11 cellular contexts compared by ENCODE assay signal in the genomic region with DNA sequence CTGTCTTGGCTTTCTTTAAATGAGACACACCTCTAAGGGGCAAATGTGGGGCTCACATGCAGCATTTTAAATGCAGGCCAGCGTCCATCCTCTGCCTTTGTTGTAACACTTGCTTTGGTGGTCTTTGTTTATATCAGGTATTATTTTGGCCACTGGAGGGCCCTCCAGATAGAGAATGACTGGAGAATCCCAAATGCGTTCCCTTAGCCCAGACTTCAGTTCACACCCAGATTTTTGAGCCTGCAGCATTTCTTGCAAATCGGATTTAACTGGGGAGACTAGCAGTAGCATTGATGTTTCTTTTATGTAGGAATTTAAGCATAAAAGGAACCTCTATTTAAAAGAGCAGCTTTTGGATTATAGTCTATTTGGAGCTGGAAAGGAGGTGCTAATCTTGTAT.
DNase-seq lines count a peak whose midpoint lies in the region; ATAC-seq and TF ChIP-seq lines count a peak whose summit lies in the region.
"Had no signal": no experiment of that assay in that cellular context is flagged by ENCODE, and none has a peak within 500 bp of the region (broad histone marks: within the 10 kb centered on the region; RNA-seq: fewer than 3 reads in every experiment).

No MANE protein-coding gene starts in this region.

- no peaks in the 10 kb centered on the region for H3K9me3 Mint-ChIP-seq in activated T-cell treated with anti-CD3 and anti-CD28 coated beads, Interleukin-2, amount 50 U/mL, for 24 hours

- H3K27ac Mint-ChIP-seq in activated T-cell treated with anti-CD3 and anti-CD28 coated beads, Interleukin-2, amount 50 U/mL, for 24 hours, result no peak overlapping the region

- H2AFZ ChIP-seq in neuron (ENCODE audit: low read depth, low read length), result peak overlapping the region; percentile 48

- TF ChIP-seq CTCF in dorsolateral prefrontal cortex (IDR thresholded peaks at IDR 0.05 in 54 of 56, conservative IDR thresholded peaks at IDR 0.05 in 2 of 56; ENCODE audit: low read depth in 1 of 56, partially characterized antibody in 56 of 56), result peak in 55 of 56 donors; percentile 40 to 75 (median 57)

- H3K4me1 Mint-ChIP-seq in activated T-cell treated with anti-CD3 and anti-CD28 coated beads, Interleukin-2, amount 50 U/mL, for 24 hours (ENCODE audit: low read depth), result peaks cover 37% of the 10 kb centered on the region

- intact Hi-C loops in dorsolateral prefrontal cortex (cut with DNase I), result loop anchor here (2.0 to 10.0 kb wide), 6 partner anchors 272 to 932 kb away; no protein-coding TSS in a partner anchor

- H3K27me3 ChIP-seq in dorsolateral prefrontal cortex (no peaks in the 10 kb centered on the region), neuron (ENCODE audit: insufficient read depth, low read length) (no peaks in the 10 kb centered on the region)

- H3K36me3 ChIP-seq in neuron (ENCODE audit: insufficient read depth, low read length), result no peaks in the 10 kb centered on the region

- DNase-seq in ELF-1 (ENCODE audit: low read depth, low spot score), result peak; percentile 56
- DNase-seq in NCI-H1092 (lab: John Stamatoyannopoulos, UW), result peak; percentile 34
- DNase-seq in dorsolateral prefrontal cortex, result no peak
- DNase-seq in stimulated activated CD4-positive, alpha-beta T cell treated with anti-CD3 and anti-CD28 coated beads, Interleukin-4, amount 100 ng/mL, for 24 hours, result no peak
- no peak for DNase-seq in SKM-1 (lab: John Stamatoyannopoulos, UW; ENCODE audit: unreplicated experiment)
- no peak for DNase-seq in activated T-cell treated with anti-CD3 and anti-CD28 coated beads, Interleukin-2, amount 50 U/mL, for 24 hours
- DNase-seq: activated effector memory CD4-positive, alpha-beta T cell treated with anti-CD3 and anti-CD28 coated beads, Interleukin-2, amount 50 U/mL, for 16 hours; mucosa of descending colon; NCI-H1930 had no signal

- no peaks in the 10 kb centered on the region for H3K9me3 ChIP-seq in neuron (ENCODE audit: low read length)
- H3K9me3 ChIP-seq: mucosa of descending colon had no signal

- peak overlapping the region in 33 of 59 donors; percentile 4 to 99 (median 47) for H3K27ac ChIP-seq in dorsolateral prefrontal cortex

- no peaks in the 10 kb centered on the region for H3K36me3 Mint-ChIP-seq in activated T-cell treated with anti-CD3 and anti-CD28 coated beads, Interleukin-2, amount 50 U/mL, for 24 hours (ENCODE audit: low read depth)

- H3K4me3 ChIP-seq in dorsolateral prefrontal cortex (peak overlapping the region in 1 of 59 donors; percentile 14), neuron (ENCODE audit: low read length) (no peak overlapping the region)
- H3K4me3 ChIP-seq: mucosa of descending colon had no signal

- H3K4me3 Mint-ChIP-seq in activated T-cell treated with anti-CD3 and anti-CD28 coated beads, Interleukin-2, amount 50 U/mL, for 24 hours, result no peak overlapping the region

- peaks cover 9% of the 10 kb centered on the region for H3K27me3 Mint-ChIP-seq in activated T-cell treated with anti-CD3 and anti-CD28 coated beads, Interleukin-2, amount 50 U/mL, for 24 hours

- peaks cover 31% of the 10 kb centered on the region for H3K4me1 ChIP-seq in neuron (ENCODE audit: insufficient read depth, low read length)

- no peak for ATAC-seq in HG03432 (IDR thresholded peaks at IDR 0.05; ENCODE audit: unreplicated experiment)
- ATAC-seq: mucosa of descending colon had no signal

Comparison
In these comparisons a context has a peak if more than half of its experiments do, and no peak if none do; other contexts are left out.
1. DNase-seq: peak in ELF-1 (single experiment) and NCI-H1092 (single experiment); none in dorsolateral prefrontal cortex (0 of 10), stimulated activated CD4-positive, alpha-beta T cell treated with anti-CD3 and anti-CD28 coated beads, Interleukin-4, amount 100 ng/mL, for 24 hours (single experiment), SKM-1 (single experiment) and activated T-cell treated with anti-CD3 and anti-CD28 coated beads, Interleukin-2, amount 50 U/mL, for 24 hours (single experiment).